ENCODE assay signal across 8 cellular contexts in the genomic region with DNA sequence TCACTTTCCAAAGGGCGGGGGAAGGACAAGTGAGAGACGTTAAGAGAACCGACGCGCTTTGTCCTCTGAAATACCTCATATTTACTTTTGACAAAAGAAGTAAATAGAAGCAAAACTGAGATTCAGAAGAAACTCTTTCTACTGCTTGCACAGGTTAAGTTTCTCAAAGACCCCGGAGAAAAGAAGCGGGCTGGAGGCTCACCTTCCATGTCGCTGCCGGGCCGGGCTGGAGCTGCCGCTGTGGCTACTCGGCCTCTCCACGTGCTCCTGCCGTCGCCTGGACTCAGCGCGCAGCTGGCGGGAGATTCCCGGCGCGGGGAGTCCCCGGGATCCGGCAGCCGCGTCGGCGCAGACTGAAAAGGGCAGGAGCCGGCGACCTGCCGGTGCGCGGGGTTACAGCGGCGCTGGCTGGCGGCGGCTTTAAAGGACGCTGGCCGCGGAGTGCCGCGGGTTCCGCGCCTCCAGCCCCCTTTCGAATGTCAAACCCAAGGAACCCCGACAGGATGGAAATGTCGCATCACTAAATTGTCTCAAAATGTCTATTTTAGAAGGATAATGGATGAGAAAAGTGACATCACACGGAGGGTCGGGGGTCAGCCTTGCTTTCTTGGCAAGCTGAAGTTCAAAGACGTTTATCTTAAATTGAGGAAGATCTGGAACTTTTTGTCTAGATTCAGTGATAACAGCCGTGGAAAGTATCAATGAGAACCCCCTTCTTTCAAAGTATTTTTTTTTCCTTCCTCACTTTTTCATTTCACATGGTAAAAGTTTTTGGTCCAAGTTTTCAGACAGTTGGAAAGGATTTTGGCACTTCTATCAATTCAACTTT. TPM values are rescaled to one million over a fixed set of nuclear protein-coding genes. Genes with fewer than 3 reads are reported as not detected.
DNase-seq lines count a peak whose midpoint lies in the region; ATAC-seq and TF ChIP-seq lines count a peak whose summit lies in the region.

A gene (minus strand): TSS at position 395 of the 829 bp plus-strand sequence. CDS start 186 bp downstream, at position 209.

- H3K4me1 ChIP-seq in CD8-positive, alpha-beta T cell (ENCODE audit: insufficient read depth, low read length) = peaks cover 56% of the 10 kb centered on the region

- DNase-seq in CD8-positive, alpha-beta T cell = peak; percentile 59 to 86 (median 75)
- DNase-seq in LoVo (ENCODE audit: low spot score) (peak; percentile 62), activated B cell treated with CpG ODN at 0.5 μM for 24 hours (peak; percentile 78), lung microvascular endothelial cell (ENCODE audit: low read depth in 2 of 2) (peak; percentile 51 to 54)
- DNase-seq in central memory CD4-positive, alpha-beta T cell = peak; percentile 82
- DNase-seq in stimulated activated CD8-positive, alpha-beta memory T cell treated with anti-CD3 and anti-CD28 coated beads, Interleukin-4, amount 100 ng/mL, for 1 hour (ENCODE audit: low read depth in 2 of 2, low spot score in 1 of 2) = peak; percentile 59 to 70

- no peaks in the 10 kb centered on the region for H3K9me3 Mint-ChIP-seq in CD8-positive, alpha-beta T cell
- peaks cover 5% of the 10 kb centered on the region for H3K9me3 Mint-ChIP-seq in activated B cell treated with CpG ODN at 0.5 μM for 24 hours

- peaks cover 21% of the 10 kb centered on the region for H3K36me3 Mint-ChIP-seq in CD8-positive, alpha-beta T cell
- H3K36me3 Mint-ChIP-seq in activated B cell treated with CpG ODN at 0.5 μM for 24 hours (ENCODE audit: low read depth) = peaks cover 43% of the 10 kb centered on the region

- CTCF ChIA-PET in CD8-positive, alpha-beta T cell (lab: Charles Lee) = interaction anchor here (0.7 to 3.4 kb wide), 19 partner anchors 10 to 694 kb away, joined by 3 to 27 read pairs (median 4); a partner anchor contains a TSS
- CTCF ChIA-PET in activated B cell treated with CpG ODN at 0.5 μM for 24 hours (lab: Charles Lee) = interaction anchor here (0.9 to 2.6 kb wide), 10 partner anchors 17 to 243 kb away, joined by 3 to 26 read pairs (median 4); a partner anchor contains a TSS

- no peaks in the 10 kb centered on the region for H3K9me3 ChIP-seq in CD8-positive, alpha-beta T cell (ENCODE audit: low read length)

- H3K27me3 ChIP-seq in CD8-positive, alpha-beta T cell (ENCODE audit: insufficient read depth, low read length) = no peaks in the 10 kb centered on the region

- peak; percentile 67 for ATAC-seq in CD8-positive, alpha-beta T cell
- ATAC-seq in GM19463 (IDR thresholded peaks at IDR 0.05; ENCODE audit: unreplicated experiment) = peak; percentile 40
- ATAC-seq in activated B cell treated with CpG ODN at 0.5 μM for 24 hours (ENCODE audit: low read depth) = peak; percentile 58
- no peak for ATAC-seq in HG03460 (IDR thresholded peaks at IDR 0.05; ENCODE audit: unreplicated experiment)

- POLR2A ChIA-PET in CD8-positive, alpha-beta T cell (lab: Charles Lee) = interaction anchor here (0.6 to 7.0 kb wide), 10 partner anchors 21 to 332 kb away, joined by 3 to 59 read pairs (median 4); a partner anchor contains a TSS
- POLR2A ChIA-PET in activated B cell treated with CpG ODN at 0.5 μM for 24 hours (lab: Charles Lee) = interaction anchor here (0.5 to 8.5 kb wide), 22 partner anchors 15 to 242 kb away, joined by 3 to 165 read pairs (median 7); a partner anchor contains a TSS

- H3K27me3 Mint-ChIP-seq in CD8-positive, alpha-beta T cell (ENCODE audit: low read depth) = no peaks in the 10 kb centered on the region
- no peaks in the 10 kb centered on the region for H3K27me3 Mint-ChIP-seq in activated B cell treated with CpG ODN at 0.5 μM for 24 hours

- intact Hi-C loops in CD8-positive, alpha-beta T cell (cut with DNase I, micrococcal nuclease) = loop anchor here (1.0 to 5.0 kb wide), 10 partner anchors 17 to 242 kb away; a partner anchor contains a TSS
- intact Hi-C loops in activated B cell treated with CpG ODN at 0.5 μM for 24 hours (cut with micrococcal nuclease) = loop anchor here (1.0 to 10.0 kb wide), 9 partner anchors 42 to 1159 kb away; a partner anchor contains a TSS

- peak within 1 kb of the TSS; percentile 89 for H3K4me3 Mint-ChIP-seq in CD8-positive, alpha-beta T cell
- peak within 1 kb of the TSS; percentile 98 for H3K4me3 Mint-ChIP-seq in activated B cell treated with CpG ODN at 0.5 μM for 24 hours

- no peaks in the 10 kb centered on the region for H3K36me3 ChIP-seq in CD8-positive, alpha-beta T cell (ENCODE audit: insufficient read depth, low read length)

- TF ChIP-seq CTCF in CD8-positive, alpha-beta T cell (IDR thresholded peaks at IDR 0.05) = peak; percentile 49
- no peak for TF ChIP-seq CTCF in activated B cell treated with CpG ODN at 0.5 μM for 24 hours (IDR thresholded peaks at IDR 0.05)

- peak within 1 kb of the TSS; percentile 92 for H3K27ac ChIP-seq in CD8-positive, alpha-beta T cell (ENCODE audit: low read depth, low read length)

- peak within 1 kb of the TSS; percentile 98 for H3K27ac Mint-ChIP-seq in CD8-positive, alpha-beta T cell
- peak within 1 kb of the TSS; percentile 99 for H3K27ac Mint-ChIP-seq in activated B cell treated with CpG ODN at 0.5 μM for 24 hours

- peak within 1 kb of the TSS; percentile 65 for H3K4me3 ChIP-seq in CD8-positive, alpha-beta T cell (ENCODE audit: low read depth, low read length)

- peaks cover 61% of the 10 kb centered on the region for H3K4me1 Mint-ChIP-seq in CD8-positive, alpha-beta T cell (ENCODE audit: low read depth)
- peaks cover 71% of the 10 kb centered on the region for H3K4me1 Mint-ChIP-seq in activated B cell treated with CpG ODN at 0.5 μM for 24 hours

RNA-seq across cellular contexts. Expression of the gene that starts here (rescaled TPM):
- total RNA-seq in CD8-positive, alpha-beta T cell = 10 to 100 TPM; 57.3 to 59.8 TPM
- 208 and 220 TPM in 2 replicates for total RNA-seq in activated B cell treated with CpG ODN at 0.5 μM for 24 hours
- total RNA-seq in lung microvascular endothelial cell = not detected in 2 replicates

Comparison
In these comparisons a context has a peak if more than half of its experiments do, and no peak if none do; other contexts are left out.
1. RNA of the gene that starts here (total RNA-seq): 208 to 220 TPM in activated B cell treated with CpG ODN at 0.5 μM for 24 hours and 57.3 to 59.8 TPM in CD8-positive, alpha-beta T cell; not detected in lung microvascular endothelial cell; every median in the first group is over 10 times any median in the second.
2. Peak in DNase-seq in lung microvascular endothelial cell; RNA of the gene not detected or under 1 TPM.
3. Peak in every context shown above with its lines, with median percentiles within 50 percentile points of each other: DNase-seq.